2 cellular contexts compared by ENCODE assay signal in the genomic region with DNA sequence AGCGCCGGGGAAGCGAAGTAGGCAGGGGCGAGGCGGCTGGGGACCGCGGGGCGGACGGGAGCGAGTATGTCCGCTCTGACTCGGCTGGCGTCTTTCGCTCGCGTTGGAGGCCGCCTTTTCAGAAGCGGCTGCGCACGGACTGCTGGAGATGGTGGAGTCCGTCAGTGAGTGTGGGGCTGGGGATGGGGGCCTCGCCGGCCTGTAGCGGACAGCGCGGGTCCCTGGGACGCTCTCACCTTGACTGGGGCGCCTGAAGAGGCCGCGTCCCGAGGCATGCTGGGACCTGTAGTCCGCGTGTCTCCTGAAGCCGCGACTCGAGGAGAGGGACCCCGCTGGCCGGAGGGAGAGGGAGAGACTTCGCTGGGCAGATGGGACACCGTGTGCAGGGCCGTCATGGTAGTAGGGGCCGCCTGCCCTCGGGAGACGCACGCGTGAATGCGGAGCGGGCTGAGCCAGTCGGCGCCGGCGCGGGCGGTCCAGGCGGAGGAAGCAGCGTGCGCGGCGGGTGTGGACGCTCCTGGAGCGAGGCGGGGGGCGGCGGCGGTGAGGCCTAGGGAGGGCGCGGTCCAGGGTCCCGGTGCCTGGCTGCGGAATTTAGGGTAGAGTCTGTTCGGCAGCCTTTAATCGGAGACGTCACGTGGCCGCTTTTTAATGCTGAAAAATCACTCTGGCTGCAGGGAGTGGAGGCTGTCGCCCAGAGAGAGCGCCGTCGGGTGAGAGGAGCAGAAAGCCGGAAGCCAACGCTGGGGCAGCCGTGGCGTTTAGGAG.
TF ChIP-seq lines count a peak whose summit lies in the region.

Gene NDUFB2 (plus strand): TSS at position 30 of the 768 bp plus-strand sequence. CDS start 37 bp downstream, at position 67.

TF ChIP-seq in IMR-90, 13 proteins besides CTCF, POLR2A, EP300 and RAD21 (continued from another document):
- TF ChIP-seq USF2 (IDR thresholded peaks at IDR 0.05; ENCODE audit: low read depth, low read length) (peak; percentile 70), NFE2L2 (IDR thresholded peaks at IDR 0.05; ENCODE audit: low read depth, low read length) (no peak), ELK1 (IDR thresholded peaks at IDR 0.05; ENCODE audit: borderline replicate concordance, low read depth, low read length) (no peak), MXI1 (IDR thresholded peaks at IDR 0.05; ENCODE audit: borderline replicate concordance, low read depth, low read length) (peak; percentile 75; the same call in 1 of the 2 replicates), FOS (IDR thresholded peaks at IDR 0.05; ENCODE audit: low read depth, low read length) (no peak), SMC3 (IDR thresholded peaks at IDR 0.05; ENCODE audit: low read depth, low read length) (no peak), MAFK (IDR thresholded peaks at IDR 0.05; ENCODE audit: low read depth, low read length) (no peak)

TF ChIP-seq in neural cell, 6 proteins besides CTCF, POLR2A, EP300 and RAD21 (continued from another document):
- TF ChIP-seq, protein P1, sequence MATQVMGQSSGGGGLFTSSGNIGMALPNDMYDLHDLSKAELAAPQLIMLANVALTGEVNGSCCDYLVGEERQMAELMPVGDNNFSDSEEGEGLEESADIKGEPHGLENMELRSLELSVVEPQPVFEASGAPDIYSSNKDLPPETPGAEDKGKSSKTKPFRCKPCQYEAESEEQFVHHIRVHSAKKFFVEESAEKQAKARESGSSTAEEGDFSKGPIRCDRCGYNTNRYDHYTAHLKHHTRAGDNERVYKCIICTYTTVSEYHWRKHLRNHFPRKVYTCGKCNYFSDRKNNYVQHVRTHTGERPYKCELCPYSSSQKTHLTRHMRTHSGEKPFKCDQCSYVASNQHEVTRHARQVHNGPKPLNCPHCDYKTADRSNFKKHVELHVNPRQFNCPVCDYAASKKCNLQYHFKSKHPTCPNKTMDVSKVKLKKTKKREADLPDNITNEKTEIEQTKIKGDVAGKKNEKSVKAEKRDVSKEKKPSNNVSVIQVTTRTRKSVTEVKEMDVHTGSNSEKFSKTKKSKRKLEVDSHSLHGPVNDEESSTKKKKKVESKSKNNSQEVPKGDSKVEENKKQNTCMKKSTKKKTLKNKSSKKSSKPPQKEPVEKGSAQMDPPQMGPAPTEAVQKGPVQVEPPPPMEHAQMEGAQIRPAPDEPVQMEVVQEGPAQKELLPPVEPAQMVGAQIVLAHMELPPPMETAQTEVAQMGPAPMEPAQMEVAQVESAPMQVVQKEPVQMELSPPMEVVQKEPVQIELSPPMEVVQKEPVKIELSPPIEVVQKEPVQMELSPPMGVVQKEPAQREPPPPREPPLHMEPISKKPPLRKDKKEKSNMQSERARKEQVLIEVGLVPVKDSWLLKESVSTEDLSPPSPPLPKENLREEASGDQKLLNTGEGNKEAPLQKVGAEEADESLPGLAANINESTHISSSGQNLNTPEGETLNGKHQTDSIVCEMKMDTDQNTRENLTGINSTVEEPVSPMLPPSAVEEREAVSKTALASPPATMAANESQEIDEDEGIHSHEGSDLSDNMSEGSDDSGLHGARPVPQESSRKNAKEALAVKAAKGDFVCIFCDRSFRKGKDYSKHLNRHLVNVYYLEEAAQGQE (IDR thresholded peaks at IDR 0.05; ENCODE audit: borderline replicate concordance) = no peak
- no peak for TF ChIP-seq TAF1 (IDR thresholded peaks at IDR 0.05; ENCODE audit: low read depth)
